ENCODE assay signal across 22 cellular contexts in the genomic region with DNA sequence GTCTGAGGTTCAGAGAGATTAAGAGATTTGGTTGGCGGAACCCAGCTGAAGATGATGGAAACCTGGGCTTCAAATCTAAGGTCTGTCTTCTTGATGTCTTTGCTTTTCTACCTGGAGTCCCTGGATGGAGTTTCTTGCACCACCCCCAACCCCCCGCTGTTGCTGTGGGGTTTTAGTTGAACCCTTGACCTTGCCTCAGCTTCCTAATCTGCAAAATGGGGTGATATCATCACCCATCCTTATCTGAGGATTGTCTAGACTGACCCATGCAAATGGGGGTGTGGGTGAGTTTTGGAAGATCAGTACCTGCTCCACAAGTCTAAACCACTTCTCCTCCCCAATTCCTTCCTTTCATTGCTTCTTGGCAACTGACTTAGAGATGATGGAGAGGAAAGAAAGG.
"Had no signal": no experiment of that assay in that cellular context is flagged by ENCODE, and none has a peak within 500 bp of the region (broad histone marks: within the 10 kb centered on the region; RNA-seq: fewer than 3 reads in every experiment).

No MANE protein-coding gene starts in this region.

- H3K27me3 ChIP-seq: sigmoid colon, upper lobe of right lung, uterus had no signal

- FAIRE-seq: frontal cortex had no signal

- DNase-seq: cortex of kidney; dorsolateral prefrontal cortex; effector CD4-positive, alpha-beta T cell; head of caudate nucleus; left cardiac atrium; left lung; mesenchymal stem cell; mucosa of descending colon; naive B cell; sigmoid colon; spleen; stimulated activated CD4-positive, alpha-beta T cell treated with anti-CD3 and anti-CD28 coated beads, Interleukin-15, amount 100 ng/mL, for 24 hours; stimulated activated CD4-positive, alpha-beta T cell treated with anti-CD3 and anti-CD28 coated beads, Interleukin-2, amount 100 ng/mL, for 48 hours; stimulated activated naive B cell treated with anti-CD40 and anti-IgM and Interleukin-4, amounts not matched to agents 10 μg/mL and 1 μg/mL and 100 μg/mL, for 72 hours; transverse colon; upper lobe of right lung; uterus had no signal

- H3K36me3 ChIP-seq: left lung, neutrophil, sigmoid colon, spleen, thoracic aorta, transverse colon, upper lobe of right lung, uterus had no signal

- H3K79me2 ChIP-seq: parathyroid adenoma had no signal

- ATAC-seq: left cardiac atrium; left lung; mucosa of descending colon; natural killer cell treated with Interleukin-12 subunit alpha and Interleukin-12 subunit beta and Interleukin-15 and Interleukin-18, amount 100 ng/mL, for 72 hours; stimulated activated naive B cell treated with anti-CD40 and anti-IgM and Interleukin-4, amounts not matched to agents 10 μg/mL and 1 μg/mL and 100 μg/mL, for 72 hours; upper lobe of right lung had no signal

- H3K4me3 ChIP-seq: dorsolateral prefrontal cortex, left lung, mucosa of descending colon, sigmoid colon, spleen, thoracic aorta, transverse colon, upper lobe of right lung, uterus had no signal

- H3K9ac ChIP-seq: parathyroid adenoma had no signal

- H3K27ac ChIP-seq: dorsolateral prefrontal cortex, left lung, neutrophil, parathyroid adenoma, sigmoid colon, spleen, thoracic aorta, transverse colon, upper lobe of right lung, uterus had no signal

- H3K4me1 ChIP-seq: parathyroid adenoma, upper lobe of right lung had no signal

- H2AFZ ChIP-seq: parathyroid adenoma had no signal

- H3K9me3 ChIP-seq: left lung, mucosa of descending colon, neutrophil, sigmoid colon, spleen, thoracic aorta, transverse colon, upper lobe of right lung, uterus had no signal
